9 cellular contexts compared by ENCODE assay signal in genomic region chrX:12975670-12975965, GRCh38. TPM values are rescaled to one million over a fixed set of nuclear protein-coding genes. Genes with fewer than 3 reads are reported as not detected.
DNase-seq lines count a peak whose midpoint lies in the region; ATAC-seq, FAIRE-seq and TF ChIP-seq lines count a peak whose summit lies in the region.
"Had no signal": no experiment of that assay in that cellular context is flagged by ENCODE, and none has a peak within 500 bp of the region (broad histone marks: within the 10 kb centered on the region; RNA-seq: fewer than 3 reads in every experiment).

No MANE protein-coding gene starts in this region.

- POLR2A ChIA-PET in activated CD8-positive, alpha-beta T cell treated with anti-CD3 and anti-CD28 coated beads, Interleukin-2, amount 10 ng/mL, durations not matched to agents 7 days and 5 days (lab: Charles Lee): interaction anchor here (0.7 to 16.3 kb wide), 16 partner anchors 9 to 781 kb away, joined by 3 to 1048 read pairs (median 4); no protein-coding TSS in a partner anchor

- FAIRE-seq in small intestine (lab: Jason Lieb, UNC): no peak
- FAIRE-seq: colon had no signal

- intact Hi-C loops in right cardiac atrium (cut with DNase I): loop anchor here in 3 of 4 donors (5.0 to 10.0 kb wide), 3 partner anchors 119 to 509 kb away; no protein-coding TSS in a partner anchor

- H3K4me3 Mint-ChIP-seq in activated CD8-positive, alpha-beta T cell treated with anti-CD3 and anti-CD28 coated beads, Interleukin-2, amount 10 ng/mL, durations not matched to agents 7 days and 5 days: peak overlapping the region; percentile 95

- no peaks in the 10 kb centered on the region for H3K9me3 ChIP-seq in right cardiac atrium (ENCODE audit: control insufficient read depth, low read length)
- no peaks in the 10 kb centered on the region for H3K9me3 ChIP-seq in small intestine (ENCODE audit: control insufficient read depth, low read depth)

- no peak for ATAC-seq in activated CD8-positive, alpha-beta T cell treated with anti-CD3 and anti-CD28 coated beads, Interleukin-2, amount 10 ng/mL, durations not matched to agents 7 days and 5 days
- ATAC-seq in right cardiac atrium (peak; percentile 16 to 19), GM18505 (IDR thresholded peaks at IDR 0.05; ENCODE audit: unreplicated experiment) (no peak)

- H3K27ac Mint-ChIP-seq in activated CD8-positive, alpha-beta T cell treated with anti-CD3 and anti-CD28 coated beads, Interleukin-2, amount 10 ng/mL, durations not matched to agents 7 days and 5 days: peak overlapping the region; percentile 99

- WGBS in right cardiac atrium: 0% methylated on average over 26 of the region's 26 CpGs
- 0 to 35% (median 10%) methylated on average over 16 to 26 of the region's 26 CpGs for WGBS in small intestine, 3 donors

- TF ChIP-seq POLR2A in GM18505 (IDR thresholded peaks at IDR 0.05; ENCODE audit: borderline replicate concordance, extremely low read depth, insufficient read depth, insufficient read length): no peak

- H3K4me3 ChIP-seq in right cardiac atrium (ENCODE audit: low read length) (peak overlapping the region; percentile 75), small intestine (ENCODE audit: low read depth in 1 of 2, low read length in 2 of 2) (peak overlapping the region; percentile 64 to 99)

- H3K36me3 ChIP-seq in small intestine (ENCODE audit: control insufficient read depth in 2 of 2, insufficient read depth in 2 of 2, low read length in 2 of 2): no peaks in the 10 kb centered on the region

- peak overlapping the region; percentile 95 for H3K27ac ChIP-seq in right cardiac atrium (ENCODE audit: low read length)
- peak overlapping the region; percentile 65 to 99 for H3K27ac ChIP-seq in small intestine (ENCODE audit: low read depth in 1 of 2, low read length in 1 of 2)

- H3K36me3 Mint-ChIP-seq in activated CD8-positive, alpha-beta T cell treated with anti-CD3 and anti-CD28 coated beads, Interleukin-2, amount 10 ng/mL, durations not matched to agents 7 days and 5 days (ENCODE audit: low read depth): peaks cover 60% of the 10 kb centered on the region

- CTCF ChIA-PET in activated CD8-positive, alpha-beta T cell treated with anti-CD3 and anti-CD28 coated beads, Interleukin-2, amount 10 ng/mL, durations not matched to agents 7 days and 5 days (lab: Charles Lee): interaction anchor here (0.8 to 22.7 kb wide), 3 partner anchors 23 to 512 kb away, joined by 3 to 406 read pairs (median 4); no protein-coding TSS in a partner anchor

- H3K4me1 ChIP-seq in right cardiac atrium (ENCODE audit: control insufficient read depth, insufficient read depth, low read length): no peaks in the 10 kb centered on the region
- H3K4me1 ChIP-seq in small intestine (ENCODE audit: control insufficient read depth in 2 of 2, insufficient read depth in 1 of 2, low read depth in 1 of 2, low read length in 1 of 2): no peaks in the 10 kb centered on the region

- H3K9me3 Mint-ChIP-seq in activated CD8-positive, alpha-beta T cell treated with anti-CD3 and anti-CD28 coated beads, Interleukin-2, amount 10 ng/mL, durations not matched to agents 7 days and 5 days (ENCODE audit: insufficient read depth): no peaks in the 10 kb centered on the region

- no peaks in the 10 kb centered on the region for H3K27me3 ChIP-seq in right cardiac atrium (ENCODE audit: control insufficient read depth, insufficient read depth)
- H3K27me3 ChIP-seq in small intestine (ENCODE audit: control insufficient read depth in 2 of 2, insufficient read depth in 2 of 2, low read length in 2 of 2): no peaks in the 10 kb centered on the region

- DNase-seq in NCI-H82 (lab: John Stamatoyannopoulos, UW) (peak; percentile 59), NCI-H82 treated with DMSO at 0.1 percent for 48 hours (lab: John Stamatoyannopoulos, UW; ENCODE audit: unreplicated experiment) (no peak), right cardiac atrium (peak; percentile 52 to 72 (median 69)), small intestine (no peak), kidney glomerular epithelial cell (lab: John Stamatoyannopoulos, UW) (no peak), NCI-H526 (lab: John Stamatoyannopoulos, UW) (no peak)
- DNase-seq in activated CD8-positive, alpha-beta T cell treated with anti-CD3 and anti-CD28 coated beads, Interleukin-2, amount 10 ng/mL, durations not matched to agents 7 days and 5 days: no peak

- H3K4me1 Mint-ChIP-seq in activated CD8-positive, alpha-beta T cell treated with anti-CD3 and anti-CD28 coated beads, Interleukin-2, amount 10 ng/mL, durations not matched to agents 7 days and 5 days (ENCODE audit: low read depth): peaks cover 24% of the 10 kb centered on the region

- no peaks in the 10 kb centered on the region for H3K27me3 Mint-ChIP-seq in activated CD8-positive, alpha-beta T cell treated with anti-CD3 and anti-CD28 coated beads, Interleukin-2, amount 10 ng/mL, durations not matched to agents 7 days and 5 days (ENCODE audit: low read depth)

RNA-seq across cellular contexts. Expression of gene TMSB4X, which starts 0.7 kb away (rescaled TPM):
- 1,000 to 10,000 TPM; 8,800 to 8,961 TPM for total RNA-seq in activated CD8-positive, alpha-beta T cell treated with anti-CD3 and anti-CD28 coated beads, Interleukin-2, amount 10 ng/mL, durations not matched to agents 7 days and 5 days
- total RNA-seq in right cardiac atrium: 1,000 to 10,000 TPM; 1,054 to 1,542 (median 1,304) TPM
- polyA plus RNA-seq in right cardiac atrium: 2,718 TPM
- polyA plus RNA-seq in small intestine: 1,000 to 10,000 TPM; 3,848 to 6,707 (median 4,907) TPM

Comparison
In these comparisons a context has a peak if more than half of its experiments do, and no peak if none do; other contexts are left out.
1. DNase-seq: peak in NCI-H82 (single experiment) and right cardiac atrium (3 of 3); none in NCI-H82 treated with DMSO at 0.1 percent for 48 hours (single experiment), activated CD8-positive, alpha-beta T cell treated with anti-CD3 and anti-CD28 coated beads, Interleukin-2, amount 10 ng/mL, durations not matched to agents 7 days and 5 days (single experiment), small intestine (single experiment), kidney glomerular epithelial cell (single experiment) and NCI-H526 (0 of 2).
2. ATAC-seq: peak in right cardiac atrium (2 of 2); none in activated CD8-positive, alpha-beta T cell treated with anti-CD3 and anti-CD28 coated beads, Interleukin-2, amount 10 ng/mL, durations not matched to agents 7 days and 5 days (single experiment) and GM18505 (single experiment).
3. RNA of gene TMSB4X, which starts 0.7 kb away (total RNA-seq): 8,800 to 8,961 TPM in activated CD8-positive, alpha-beta T cell treated with anti-CD3 and anti-CD28 coated beads, Interleukin-2, amount 10 ng/mL, durations not matched to agents 7 days and 5 days; 1,054 to 1,542 TPM in right cardiac atrium; every median in the first group is over 4 times any median in the second.